In genomic region chr1:99281109-99281508, GRCh38 we compare ENCODE assay signal across 3 cellular contexts.
A peak's percentile ranks its signal among the peaks of the same experiment; 100 is the strongest.
TF ChIP-seq lines count a peak whose summit lies in the region.

No MANE protein-coding gene starts in this region.

TF ChIP-seq in IMR-90, 13 proteins besides CTCF, POLR2A, EP300 and RAD21:
- TF ChIP-seq NFE2L2 (IDR thresholded peaks at IDR 0.05; ENCODE audit: low read depth, low read length) (no peak), FOS (IDR thresholded peaks at IDR 0.05; ENCODE audit: low read depth, low read length) (no peak), RCOR1 (IDR thresholded peaks at IDR 0.05; ENCODE audit: insufficient replicate concordance, low read length) (no peak), MAZ (IDR thresholded peaks at IDR 0.05; ENCODE audit: borderline replicate concordance, low read depth, low read length) (no peak), RFX5 (IDR thresholded peaks at IDR 0.05; ENCODE audit: low read depth, low read length) (no peak), MXI1 (IDR thresholded peaks at IDR 0.05; ENCODE audit: borderline replicate concordance, low read depth, low read length) (no peak), CHD1 (IDR thresholded peaks at IDR 0.05; ENCODE audit: low read depth, low read length) (no peak), CEBPB (IDR thresholded peaks at IDR 0.05; ENCODE audit: low read depth, low read length) (no peak), SMC3 (IDR thresholded peaks at IDR 0.05; ENCODE audit: low read depth, low read length) (no peak), BHLHE40 (IDR thresholded peaks at IDR 0.05; ENCODE audit: low read depth, low read length) (no peak), USF2 (IDR thresholded peaks at IDR 0.05; ENCODE audit: low read depth, low read length) (no peak), MAFK (IDR thresholded peaks at IDR 0.05; ENCODE audit: low read depth, low read length) (no peak)
- TF ChIP-seq, protein P1, sequence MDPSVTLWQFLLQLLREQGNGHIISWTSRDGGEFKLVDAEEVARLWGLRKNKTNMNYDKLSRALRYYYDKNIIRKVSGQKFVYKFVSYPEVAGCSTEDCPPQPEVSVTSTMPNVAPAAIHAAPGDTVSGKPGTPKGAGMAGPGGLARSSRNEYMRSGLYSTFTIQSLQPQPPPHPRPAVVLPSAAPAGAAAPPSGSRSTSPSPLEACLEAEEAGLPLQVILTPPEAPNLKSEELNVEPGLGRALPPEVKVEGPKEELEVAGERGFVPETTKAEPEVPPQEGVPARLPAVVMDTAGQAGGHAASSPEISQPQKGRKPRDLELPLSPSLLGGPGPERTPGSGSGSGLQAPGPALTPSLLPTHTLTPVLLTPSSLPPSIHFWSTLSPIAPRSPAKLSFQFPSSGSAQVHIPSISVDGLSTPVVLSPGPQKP (IDR thresholded peaks at IDR 0.05; ENCODE audit: borderline replicate concordance, low read depth, low read length) = no peak

TF ChIP-seq in SK-N-SH, 30 proteins besides CTCF, POLR2A, EP300 and RAD21 (continues in another document):
- TF ChIP-seq RXRA (IDR thresholded peaks at IDR 0.05; ENCODE audit: borderline replicate concordance, low read depth) (no peak), MEF2A (IDR thresholded peaks at IDR 0.05; ENCODE audit: borderline replicate concordance, low read depth) (no peak), CHD2 (IDR thresholded peaks at IDR 0.05; ENCODE audit: low read length, partially characterized antibody) (peak; percentile 83), MXI1 (IDR thresholded peaks at IDR 0.05; ENCODE audit: low read depth, low read length) (no peak), RFX5 (IDR thresholded peaks at IDR 0.05; ENCODE audit: low read length) (no peak), TCF12 (IDR thresholded peaks at IDR 0.05) (peak; percentile 48), MAX (IDR thresholded peaks at IDR 0.05; ENCODE audit: low read depth) (no peak), ZBTB33 (IDR thresholded peaks at IDR 0.05; ENCODE audit: borderline replicate concordance, low read depth) (no peak), NFIC (IDR thresholded peaks at IDR 0.05; ENCODE audit: borderline replicate concordance) (no peak), GATA2 (CRISPR knock-in tag; IDR thresholded peaks at IDR 0.05) (peak; percentile 81), TEAD4 (IDR thresholded peaks at IDR 0.05; ENCODE audit: borderline replicate concordance, insufficient read depth) (no peak), USF2 (IDR thresholded peaks at IDR 0.05; ENCODE audit: borderline replicate concordance, low read depth, low read length) (no peak), NRF1 (IDR thresholded peaks at IDR 0.05; ENCODE audit: low read depth, low read length) (no peak), YY1 (IDR thresholded peaks at IDR 0.05; ENCODE audit: low read depth) (no peak), SIN3A (IDR thresholded peaks at IDR 0.05; ENCODE audit: borderline replicate concordance, low read depth, low read length) (no peak), TAF1 (IDR thresholded peaks at IDR 0.05; ENCODE audit: borderline replicate concordance, low read depth, low read length) (no peak), EZH2phosphoT487 (IDR thresholded peaks at IDR 0.05; ENCODE audit: borderline replicate concordance, low read depth) (no peak), SMC3 (IDR thresholded peaks at IDR 0.05; ENCODE audit: low read depth, low read length) (no peak), GABPA (IDR thresholded peaks at IDR 0.05; ENCODE audit: low read depth) (no peak), FOXJ3 (CRISPR knock-in tag; IDR thresholded peaks at IDR 0.05) (peak; percentile 81), JUND (IDR thresholded peaks at IDR 0.05) (no peak)
- TF ChIP-seq, protein P2, sequence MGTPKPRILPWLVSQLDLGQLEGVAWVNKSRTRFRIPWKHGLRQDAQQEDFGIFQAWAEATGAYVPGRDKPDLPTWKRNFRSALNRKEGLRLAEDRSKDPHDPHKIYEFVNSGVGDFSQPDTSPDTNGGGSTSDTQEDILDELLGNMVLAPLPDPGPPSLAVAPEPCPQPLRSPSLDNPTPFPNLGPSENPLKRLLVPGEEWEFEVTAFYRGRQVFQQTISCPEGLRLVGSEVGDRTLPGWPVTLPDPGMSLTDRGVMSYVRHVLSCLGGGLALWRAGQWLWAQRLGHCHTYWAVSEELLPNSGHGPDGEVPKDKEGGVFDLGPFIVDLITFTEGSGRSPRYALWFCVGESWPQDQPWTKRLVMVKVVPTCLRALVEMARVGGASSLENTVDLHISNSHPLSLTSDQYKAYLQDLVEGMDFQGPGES (IDR thresholded peaks at IDR 0.05; ENCODE audit: low read depth, low read length) = no peak
- TF ChIP-seq, protein P3, sequence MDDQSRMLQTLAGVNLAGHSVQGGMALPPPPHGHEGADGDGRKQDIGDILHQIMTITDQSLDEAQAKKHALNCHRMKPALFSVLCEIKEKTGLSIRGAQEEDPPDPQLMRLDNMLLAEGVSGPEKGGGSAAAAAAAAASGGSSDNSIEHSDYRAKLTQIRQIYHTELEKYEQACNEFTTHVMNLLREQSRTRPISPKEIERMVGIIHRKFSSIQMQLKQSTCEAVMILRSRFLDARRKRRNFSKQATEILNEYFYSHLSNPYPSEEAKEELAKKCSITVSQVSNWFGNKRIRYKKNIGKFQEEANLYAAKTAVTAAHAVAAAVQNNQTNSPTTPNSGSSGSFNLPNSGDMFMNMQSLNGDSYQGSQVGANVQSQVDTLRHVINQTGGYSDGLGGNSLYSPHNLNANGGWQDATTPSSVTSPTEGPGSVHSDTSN (IDR thresholded peaks at IDR 0.05) = no peak; the same call in 1 of the 2 replicates
- TF ChIP-seq, protein P4, sequence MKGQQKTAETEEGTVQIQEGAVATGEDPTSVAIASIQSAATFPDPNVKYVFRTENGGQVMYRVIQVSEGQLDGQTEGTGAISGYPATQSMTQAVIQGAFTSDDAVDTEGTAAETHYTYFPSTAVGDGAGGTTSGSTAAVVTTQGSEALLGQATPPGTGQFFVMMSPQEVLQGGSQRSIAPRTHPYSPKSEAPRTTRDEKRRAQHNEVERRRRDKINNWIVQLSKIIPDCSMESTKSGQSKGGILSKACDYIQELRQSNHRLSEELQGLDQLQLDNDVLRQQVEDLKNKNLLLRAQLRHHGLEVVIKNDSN (IDR thresholded peaks at IDR 0.05; ENCODE audit: borderline replicate concordance, low read depth) = no peak

TF ChIP-seq in HepG2, 621 proteins besides CTCF, POLR2A, EP300 and RAD21:
- no peak for TF ChIP-seq ZNF430 (CRISPR knock-in tag; IDR thresholded peaks at IDR 0.05)
- TF ChIP-seq TCF7 (IDR thresholded peaks at IDR 0.05; ENCODE audit: low read depth) = no peak
- TF ChIP-seq, protein P5, sequence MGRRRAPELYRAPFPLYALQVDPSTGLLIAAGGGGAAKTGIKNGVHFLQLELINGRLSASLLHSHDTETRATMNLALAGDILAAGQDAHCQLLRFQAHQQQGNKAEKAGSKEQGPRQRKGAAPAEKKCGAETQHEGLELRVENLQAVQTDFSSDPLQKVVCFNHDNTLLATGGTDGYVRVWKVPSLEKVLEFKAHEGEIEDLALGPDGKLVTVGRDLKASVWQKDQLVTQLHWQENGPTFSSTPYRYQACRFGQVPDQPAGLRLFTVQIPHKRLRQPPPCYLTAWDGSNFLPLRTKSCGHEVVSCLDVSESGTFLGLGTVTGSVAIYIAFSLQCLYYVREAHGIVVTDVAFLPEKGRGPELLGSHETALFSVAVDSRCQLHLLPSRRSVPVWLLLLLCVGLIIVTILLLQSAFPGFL (CRISPR knock-in tag; IDR thresholded peaks at IDR 0.05) = no peak
- no peak for TF ChIP-seq STAG1 (CRISPR knock-in tag; IDR thresholded peaks at IDR 0.05)
- TF ChIP-seq HMG20B (CRISPR knock-in tag; conservative IDR thresholded peaks at IDR 0.05) = no peak
